Comparison of ENCODE assay signal across 8 cellular contexts in genomic region chr16:2663553-2664521, GRCh38. TPM values are rescaled to one million over a fixed set of nuclear protein-coding genes. Genes with fewer than 3 reads are reported as not detected.
DNase-seq lines count a peak whose midpoint lies in the region; ATAC-seq and TF ChIP-seq lines count a peak whose summit lies in the region.

No MANE protein-coding gene starts in this region.

- peak overlapping the region; percentile 12 for H2AFZ ChIP-seq in osteoblast (ENCODE audit: low read length)

- H3K36me3 ChIP-seq in CD8-positive, alpha-beta memory T cell (ENCODE audit: insufficient read depth, low read length), result peaks cover 2% of the 10 kb centered on the region
- H3K36me3 ChIP-seq in RWPE2 (ENCODE audit: low read depth) (peaks cover under 1% of the 10 kb centered on the region; the same call in 1 of the 2 replicates), osteoblast (ENCODE audit: insufficient read depth, low read length) (peaks cover 6% of the 10 kb centered on the region), WERI-Rb-1 (no peaks in the 10 kb centered on the region)

- CTCF ChIA-PET in CD8-positive, alpha-beta memory T cell (lab: Charles Lee), result no interaction called here

- TF ChIP-seq CTCF in RWPE2 (IDR thresholded peaks at IDR 0.05; ENCODE audit: poor library complexity, severe bottlenecking) (no peak), osteoblast (IDR thresholded peaks at IDR 0.05; ENCODE audit: extremely low read depth, low read depth, low read length) (no peak), endothelial cell (IDR thresholded peaks at IDR 0.05; ENCODE audit: unreplicated experiment) (no peak), WERI-Rb-1 (IDR thresholded peaks at IDR 0.05; ENCODE audit: low read depth, low read length) (no peak)

- H3K27ac ChIP-seq in CD8-positive, alpha-beta memory T cell (ENCODE audit: low read depth, low read length), result peak overlapping the region; percentile 19
- peak overlapping the region; percentile 76 for H3K27ac ChIP-seq in RWPE2 (ENCODE audit: poor library complexity, severe bottlenecking)
- peak overlapping the region; percentile 12 for H3K27ac ChIP-seq in osteoblast (ENCODE audit: low read depth, low read length)
- no peak overlapping the region for H3K27ac ChIP-seq in WERI-Rb-1

- H4K20me1 ChIP-seq in osteoblast (ENCODE audit: insufficient read depth, low read length), result no peaks in the 10 kb centered on the region

- H3K4me3 ChIP-seq in CD8-positive, alpha-beta memory T cell (ENCODE audit: low read length), result no peak overlapping the region
- H3K4me3 ChIP-seq in RWPE2 (ENCODE audit: severe bottlenecking), result no peak overlapping the region
- H3K4me3 ChIP-seq in osteoblast (ENCODE audit: insufficient read depth, low read length), result no peak overlapping the region
- no peak overlapping the region for H3K4me3 ChIP-seq in WERI-Rb-1 (ENCODE audit: low read depth, low read length)

- no peak for DNase-seq in CD8-positive, alpha-beta memory T cell
- DNase-seq in RWPE2 (ENCODE audit: low spot score) (no peak), osteoblast (ENCODE audit: insufficient read length, low spot score, missing footprints) (no peak), endothelial cell (ENCODE audit: low spot score) (no peak), WERI-Rb-1 (no peak), NCI-H226 (no peak), foreskin melanocyte (no peak)
- no peak for DNase-seq in central memory CD8-positive, alpha-beta T cell (ENCODE audit: low spot score in 2 of 2)

- H3K27me3 Mint-ChIP-seq in CD8-positive, alpha-beta memory T cell, result no peaks in the 10 kb centered on the region
- H3K27me3 Mint-ChIP-seq in central memory CD8-positive, alpha-beta T cell, result no peaks in the 10 kb centered on the region
- no peaks in the 10 kb centered on the region for H3K27me3 Mint-ChIP-seq in endothelial cell (ENCODE audit: unreplicated experiment)

- ATAC-seq in RWPE2 (ENCODE audit: low read depth), result peak; percentile 97
- ATAC-seq in central memory CD8-positive, alpha-beta T cell (replicated peaks; ENCODE audit: extremely low read depth, poor library complexity, severe bottlenecking), result peak; percentile 81

- H3K79me2 ChIP-seq in osteoblast (ENCODE audit: insufficient read depth, low read length), result no peaks in the 10 kb centered on the region

- peak overlapping the region; percentile 80 to 97 (median 88) for H3K27ac Mint-ChIP-seq in CD8-positive, alpha-beta memory T cell
- H3K27ac Mint-ChIP-seq in central memory CD8-positive, alpha-beta T cell (ENCODE audit: low read depth), result peak overlapping the region; percentile 84
- H3K27ac Mint-ChIP-seq in endothelial cell (ENCODE audit: unreplicated experiment), result no peak overlapping the region

- no peaks in the 10 kb centered on the region for H3K9me3 Mint-ChIP-seq in CD8-positive, alpha-beta memory T cell
- H3K9me3 Mint-ChIP-seq in central memory CD8-positive, alpha-beta T cell, result no peaks in the 10 kb centered on the region
- no peaks in the 10 kb centered on the region for H3K9me3 Mint-ChIP-seq in endothelial cell (ENCODE audit: unreplicated experiment)

- H3K4me2 ChIP-seq in osteoblast (ENCODE audit: insufficient read depth, low read length), result peak overlapping the region; percentile 63

- no peaks in the 10 kb centered on the region for H3K27me3 ChIP-seq in CD8-positive, alpha-beta memory T cell (ENCODE audit: insufficient read depth, low read length, poor library complexity, severe bottlenecking)
- H3K27me3 ChIP-seq in RWPE2 (ENCODE audit: insufficient read depth, poor library complexity, severe bottlenecking) (no peaks in the 10 kb centered on the region), osteoblast (ENCODE audit: insufficient read depth, low read length) (peaks cover 3% of the 10 kb centered on the region), WERI-Rb-1 (ENCODE audit: insufficient read depth, low read depth, severe bottlenecking) (no peaks in the 10 kb centered on the region)

- no peaks in the 10 kb centered on the region for H3K9me3 ChIP-seq in CD8-positive, alpha-beta memory T cell (ENCODE audit: low read length)
- H3K9me3 ChIP-seq in RWPE2 (ENCODE audit: severe bottlenecking) (no peaks in the 10 kb centered on the region), osteoblast (ENCODE audit: low read depth, low read length) (no peaks in the 10 kb centered on the region), WERI-Rb-1 (ENCODE audit: severe bottlenecking) (no peaks in the 10 kb centered on the region)

- POLR2A ChIA-PET in CD8-positive, alpha-beta memory T cell (lab: Charles Lee), result no interaction called here

- no peaks in the 10 kb centered on the region for H3K4me1 ChIP-seq in CD8-positive, alpha-beta memory T cell (ENCODE audit: insufficient read depth, low read length)
- peaks cover 11% of the 10 kb centered on the region for H3K4me1 ChIP-seq in RWPE2 (ENCODE audit: insufficient read depth, poor library complexity, severe bottlenecking)
- peaks cover 7% of the 10 kb centered on the region for H3K4me1 ChIP-seq in osteoblast (ENCODE audit: insufficient read depth, low read length)

- H3K4me1 Mint-ChIP-seq in CD8-positive, alpha-beta memory T cell, result peaks cover 26 to 39% (median 27%) of the 10 kb centered on the region in 3 donors
- peaks cover 30% of the 10 kb centered on the region for H3K4me1 Mint-ChIP-seq in central memory CD8-positive, alpha-beta T cell
- no peaks in the 10 kb centered on the region for H3K4me1 Mint-ChIP-seq in endothelial cell (ENCODE audit: unreplicated experiment)

- H3K4me3 Mint-ChIP-seq in CD8-positive, alpha-beta memory T cell, result peak overlapping the region in 5 of 7 donors; percentile 23 to 68 (median 54)
- peak overlapping the region; percentile 45 for H3K4me3 Mint-ChIP-seq in central memory CD8-positive, alpha-beta T cell
- H3K4me3 Mint-ChIP-seq in endothelial cell (ENCODE audit: unreplicated experiment), result no peak overlapping the region

- peaks cover 0 to 46% (median 3%) of the 10 kb centered on the region in 3 donors for H3K36me3 Mint-ChIP-seq in CD8-positive, alpha-beta memory T cell
- H3K36me3 Mint-ChIP-seq in central memory CD8-positive, alpha-beta T cell (ENCODE audit: insufficient read depth), result peaks cover 9% of the 10 kb centered on the region
- peaks cover 8% of the 10 kb centered on the region for H3K36me3 Mint-ChIP-seq in endothelial cell (ENCODE audit: low read depth, unreplicated experiment)

RNA-seq across cellular contexts. Expression of gene KCTD5, which starts 18.5 kb away (rescaled TPM):
- 10 to 100 TPM; 49.7 to 50.5 TPM for total RNA-seq in CD8-positive, alpha-beta memory T cell
- 21.2 TPM for polyA plus RNA-seq in CD8-positive, alpha-beta memory T cell
- total RNA-seq in osteoblast (19.2 and 21.7 TPM in 2 replicates), endothelial cell (ENCODE audit: unreplicated experiment) (24.3 TPM)

RNA-seq across cellular contexts. Expression of gene PRSS27, which starts 56.2 kb away (rescaled TPM):
- total RNA-seq in CD8-positive, alpha-beta memory T cell, result 1 to 10 TPM; 1.3 to 1.6 TPM
- not detected for polyA plus RNA-seq in CD8-positive, alpha-beta memory T cell
- total RNA-seq in osteoblast (1.5 and 2.5 TPM in 2 replicates), endothelial cell (ENCODE audit: unreplicated experiment) (0.90 TPM)
